8 cellular contexts compared by ENCODE assay signal in genomic region chr17:81923302-81924260, GRCh38. TPM values are rescaled to one million over a fixed set of nuclear protein-coding genes. Genes with fewer than 3 reads are reported as not detected.
DNase-seq lines count a peak whose midpoint lies in the region; TF ChIP-seq lines count a peak whose summit lies in the region.

No MANE protein-coding gene starts in this region.

- H3K4me1 ChIP-seq in BLaER1 treated with 17β-estradiol and CSF1 and Interleukin-3, amounts not matched to agents 10 nM and 100 nM = peaks cover 76 to 87% (median 83%) of the 10 kb centered on the region in 10 experiments
- H3K4me1 ChIP-seq in smooth muscle cell (ENCODE audit: low read depth) = peaks cover 32% of the 10 kb centered on the region

- peak overlapping the region; percentile 19 to 90 (median 55) for H3K27ac Mint-ChIP-seq in brain

- peak overlapping the region; percentile 43 to 99 (median 91) for H3K4me3 ChIP-seq in BLaER1 treated with 17β-estradiol and CSF1 and Interleukin-3, amounts not matched to agents 10 nM and 100 nM
- peak overlapping the region; percentile 31 for H3K4me3 ChIP-seq in smooth muscle cell

- no peaks in the 10 kb centered on the region for H3K9me3 Mint-ChIP-seq in brain

- POLR2A ChIA-PET in GM10248 (lab: Yijun Ruan, JAX) = interaction anchor here (0.5 to 1.1 kb wide), 4 partner anchors 11 to 151 kb away, joined by 3 to 8 read pairs (median 4); no protein-coding TSS in a partner anchor

- H3K4me3 Mint-ChIP-seq in brain = peak overlapping the region; percentile 39 to 86 (median 68)

- peaks cover 3% of the 10 kb centered on the region for H3K27me3 Mint-ChIP-seq in brain

- no peak for TF ChIP-seq CTCF in brain (conservative IDR thresholded peaks at IDR 0.05)
- no peak for TF ChIP-seq CTCF in smooth muscle cell (IDR thresholded peaks at IDR 0.05; ENCODE audit: borderline replicate concordance, insufficient read depth, poor library complexity, severe bottlenecking)
- TF ChIP-seq CTCF in GM10248 (IDR thresholded peaks at IDR 0.05; ENCODE audit: control extremely low read depth, extremely low read depth, low read depth, missing control alignments) = no peak

- no peak overlapping the region for H2AFZ ChIP-seq in smooth muscle cell (ENCODE audit: low read depth)

- peaks cover 82% of the 10 kb centered on the region for H3K79me2 ChIP-seq in smooth muscle cell (ENCODE audit: low read depth)

- peaks cover 41% of the 10 kb centered on the region for H3K4me1 Mint-ChIP-seq in brain

- peaks cover 21 to 41% (median 37%) of the 10 kb centered on the region in 11 experiments for H3K36me3 ChIP-seq in BLaER1 treated with 17β-estradiol and CSF1 and Interleukin-3, amounts not matched to agents 10 nM and 100 nM
- H3K36me3 ChIP-seq in smooth muscle cell (ENCODE audit: low read depth) = no peaks in the 10 kb centered on the region

- peaks cover 10% of the 10 kb centered on the region for H3F3A ChIP-seq in smooth muscle cell (ENCODE audit: low read depth)

- peak; percentile 95 for DNase-seq in Kasumi-1 (lab: John Stamatoyannopoulos, UW)
- peak; percentile 62 for DNase-seq in iPS-NIHi11 (ENCODE audit: low spot score)
- peak; percentile 50 for DNase-seq in smooth muscle cell (lab: John Stamatoyannopoulos, UW; ENCODE audit: unreplicated experiment)
- no peak for DNase-seq in GM10248 (ENCODE audit: extremely low spot score)
- no peak for DNase-seq in activated T-cell treated with anti-CD3 and anti-CD28 coated beads, Interleukin-2, amount 50 U/mL, for 1 hour
- no peak for DNase-seq in NCI-H146 (lab: John Stamatoyannopoulos, UW)

- peaks cover 9% of the 10 kb centered on the region for H3K36me3 Mint-ChIP-seq in brain

- 11% methylated on average over 30 of the region's 32 CpGs for WGBS in smooth muscle cell (ENCODE audit: low lambda C conversion rate)

- peak overlapping the region; percentile 98 to 100 (median 100) for H3K4me2 ChIP-seq in BLaER1 treated with 17β-estradiol and CSF1 and Interleukin-3, amounts not matched to agents 10 nM and 100 nM
- peak overlapping the region; percentile 84 for H3K4me2 ChIP-seq in smooth muscle cell

- CTCF ChIA-PET in GM10248 (lab: Yijun Ruan, JAX) = interaction anchor here (0.6 to 2.6 kb wide), 4 partner anchors 11 to 107 kb away, joined by 3 to 8 read pairs (median 4); no protein-coding TSS in a partner anchor

- peak overlapping the region; percentile 76 to 99 (median 94) for H3K9ac ChIP-seq in BLaER1 treated with 17β-estradiol and CSF1 and Interleukin-3, amounts not matched to agents 10 nM and 100 nM
- peak overlapping the region; percentile 49 for H3K9ac ChIP-seq in smooth muscle cell (ENCODE audit: low read depth)

- peak overlapping the region; percentile 31 to 99 (median 98); a peak in 21 of 22 replicates for H3K27ac ChIP-seq in BLaER1 treated with 17β-estradiol and CSF1 and Interleukin-3, amounts not matched to agents 10 nM and 100 nM
- H3K27ac ChIP-seq in smooth muscle cell (ENCODE audit: low read depth) = peak overlapping the region; percentile 72

- H4K20me1 ChIP-seq in BLaER1 treated with 17β-estradiol and CSF1 and Interleukin-3, amounts not matched to agents 10 nM and 100 nM = peaks cover 18 to 78% (median 48%) of the 10 kb centered on the region in 11 experiments
- peaks cover 82% of the 10 kb centered on the region for H4K20me1 ChIP-seq in smooth muscle cell (ENCODE audit: low read depth)

- no peaks in the 10 kb centered on the region for H3K9me3 ChIP-seq in BLaER1 treated with 17β-estradiol and CSF1 and Interleukin-3, amounts not matched to agents 10 nM and 100 nM (replicated peaks in 1 of 11)
- no peaks in the 10 kb centered on the region for H3K9me3 ChIP-seq in smooth muscle cell (replicated peaks; ENCODE audit: low read depth)

- peaks cover 6 to 9% (median 7%) of the 10 kb centered on the region in 11 experiments; a peak in 21 of 22 replicates for H3K27me3 ChIP-seq in BLaER1 treated with 17β-estradiol and CSF1 and Interleukin-3, amounts not matched to agents 10 nM and 100 nM
- H3K27me3 ChIP-seq in smooth muscle cell (ENCODE audit: low read depth) = no peaks in the 10 kb centered on the region

RNA-seq across cellular contexts. Expression of gene MAFG, which starts 4.0 kb away (rescaled TPM):
- polyA plus RNA-seq in brain (ENCODE audit: insufficient read depth, low read depth, low replicate concordance) (19.6 TPM), smooth muscle cell (30.3 and 39.0 TPM in 2 replicates)
- 13.7 and 15.3 TPM in 2 replicates for total RNA-seq in smooth muscle cell

RNA-seq across cellular contexts. Expression of gene SIRT7, which starts 5.6 kb away (rescaled TPM):
- polyA plus RNA-seq in brain (ENCODE audit: insufficient read depth, low read depth, low replicate concordance) = 15.7 TPM
- total RNA-seq in smooth muscle cell = 9.5 and 19.9 TPM in 2 replicates
- 10.1 and 27.9 TPM in 2 replicates for polyA plus RNA-seq in smooth muscle cell

RNA-seq across cellular contexts. Expression of gene PCYT2, which starts 12.4 kb away (rescaled TPM):
- polyA plus RNA-seq in brain (ENCODE audit: insufficient read depth, low read depth, low replicate concordance) (49.3 TPM), smooth muscle cell (27.9 and 50.6 TPM in 2 replicates)
- total RNA-seq in smooth muscle cell = 10.3 and 11.4 TPM in 2 replicates

RNA-seq across cellular contexts. Expression of gene PYCR1, which starts 13.5 kb away (rescaled TPM):
- polyA plus RNA-seq in brain (ENCODE audit: insufficient read depth, low read depth, low replicate concordance) (63.9 TPM), smooth muscle cell (213 and 339 TPM in 2 replicates)
- 144 and 157 TPM in 2 replicates for total RNA-seq in smooth muscle cell

RNA-seq across cellular contexts. Expression of gene NPB, which starts 21.5 kb away (rescaled TPM):
- 2.6 TPM for polyA plus RNA-seq in brain (ENCODE audit: insufficient read depth, low read depth, low replicate concordance)
- total RNA-seq in smooth muscle cell = 7.9 TPM in 1 of 2 replicates, not detected in the other
- 13.6 and 14.4 TPM in 2 replicates for polyA plus RNA-seq in smooth muscle cell

Comparison
In these comparisons a context has a peak if more than half of its experiments do, and no peak if none do; other contexts are left out.
1. DNase-seq: peak in Kasumi-1 (2 of 2), iPS-NIHi11 (single experiment) and smooth muscle cell (single experiment); none in GM10248 (single experiment), activated T-cell treated with anti-CD3 and anti-CD28 coated beads, Interleukin-2, amount 50 U/mL, for 1 hour (single experiment) and NCI-H146 (single experiment).